In genomic region chr7:33874943-33875342, GRCh38 we compare ENCODE assay signal across 15 cellular contexts. TPM values are rescaled to one million over a fixed set of nuclear protein-coding genes. Genes with fewer than 3 reads are reported as not detected.
A peak's percentile ranks its signal among the peaks of the same experiment; 100 is the strongest.
DNase-seq lines count a peak whose midpoint lies in the region; ATAC-seq and TF ChIP-seq lines count a peak whose summit lies in the region.
"Had no signal": no experiment of that assay in that cellular context is flagged by ENCODE, and none has a peak within 500 bp of the region (broad histone marks: within the 10 kb centered on the region; RNA-seq: fewer than 3 reads in every experiment).

No MANE protein-coding gene starts in this region.

- no peak overlapping the region for H3K4me3 Mint-ChIP-seq in activated T-helper 17 cell treated with anti-CD3 and anti-CD28 coated beads, Interleukin-2, amount 50 U/mL, for 72 hours
- H3K4me3 Mint-ChIP-seq: CD14-positive monocyte had no signal

- no peak overlapping the region; the same call in 1 of the 2 replicates for H3K4me3 ChIP-seq in AG10803 (ENCODE audit: low read length)
- no peak overlapping the region for H3K4me3 ChIP-seq in fibroblast of mammary gland (ENCODE audit: control insufficient read depth, low read depth, low read length)
- H3K4me3 ChIP-seq: dorsolateral prefrontal cortex, Peyer's patch had no signal

- DNase-seq in AG10803 (ENCODE audit: low read depth) (peak; percentile 99), RPMI7951 (ENCODE audit: low read depth) (peak; percentile 96), fibroblast of mammary gland (ENCODE audit: low read depth) (peak; percentile 100), sciatic nerve (ENCODE audit: low spot score) (peak; percentile 71), NCI-H345 (lab: John Stamatoyannopoulos, UW) (no peak), NCI-H2029 treated with DMSO at 0.1 percent for 48 hours (lab: John Stamatoyannopoulos, UW) (no peak), ureter (ENCODE audit: low spot score) (no peak)
- DNase-seq: activated naive CD4-positive, alpha-beta T cell treated with anti-CD3 and anti-CD28 coated beads, Interleukin-2, amount 50 U/mL, for 16 hours; dorsolateral prefrontal cortex; head of caudate nucleus; left colon; NCI-H2227 treated with DMSO at 0.1 percent for 48 hours; Peyer's patch had no signal

- ATAC-seq in sciatic nerve, result peak; percentile 91
- ATAC-seq in activated T-helper 17 cell treated with anti-CD3 and anti-CD28 coated beads, Interleukin-2, amount 50 U/mL, for 72 hours (replicated peaks), result no peak
- ATAC-seq: left colon had no signal

- H3K27me3 Mint-ChIP-seq in activated T-helper 17 cell treated with anti-CD3 and anti-CD28 coated beads, Interleukin-2, amount 50 U/mL, for 72 hours, result no peaks in the 10 kb centered on the region

- TF ChIP-seq CTCF in AG10803 (conservative IDR thresholded peaks at IDR 0.05; ENCODE audit: low read length) (no peak), fibroblast of mammary gland (conservative IDR thresholded peaks at IDR 0.05; ENCODE audit: control insufficient read depth, insufficient read depth, low read depth, low read length) (no peak)

- H3K4me1 Mint-ChIP-seq in activated T-helper 17 cell treated with anti-CD3 and anti-CD28 coated beads, Interleukin-2, amount 50 U/mL, for 72 hours, result no peaks in the 10 kb centered on the region
- H3K4me1 Mint-ChIP-seq: CD14-positive monocyte had no signal

- H3K27ac Mint-ChIP-seq in activated T-helper 17 cell treated with anti-CD3 and anti-CD28 coated beads, Interleukin-2, amount 50 U/mL, for 72 hours, result no peak overlapping the region
- H3K27ac Mint-ChIP-seq: CD14-positive monocyte had no signal

- H3K9me3 Mint-ChIP-seq in activated T-helper 17 cell treated with anti-CD3 and anti-CD28 coated beads, Interleukin-2, amount 50 U/mL, for 72 hours, result no peaks in the 10 kb centered on the region

- H3K36me3 Mint-ChIP-seq in activated T-helper 17 cell treated with anti-CD3 and anti-CD28 coated beads, Interleukin-2, amount 50 U/mL, for 72 hours (ENCODE audit: low read depth), result no peaks in the 10 kb centered on the region
- H3K36me3 Mint-ChIP-seq: CD14-positive monocyte had no signal

- intact Hi-C loops in sciatic nerve (cut with DNase I), result no loop called here

RNA-seq across cellular contexts. Expression of gene BMPER, which starts 30.4 kb away (rescaled TPM):
- 3.0 and 7.2 TPM in 2 replicates for total RNA-seq in RPMI7951 (2014; rRNA removed; shearing (Covaris generic))
- total RNA-seq in sciatic nerve (18.8 TPM), ureter (6.8 TPM)
- total RNA-seq in activated T-helper 17 cell treated with anti-CD3 and anti-CD28 coated beads, Interleukin-2, amount 50 U/mL, for 72 hours, result under 1 TPM in 1 of 2 donors, not detected in 1; 0.45 TPM

Comparison
In these comparisons a context has a peak if more than half of its experiments do, and no peak if none do; other contexts are left out.
1. DNase-seq: peak in AG10803 (single experiment), RPMI7951 (single experiment), fibroblast of mammary gland (single experiment) and sciatic nerve (single experiment); none in NCI-H345 (single experiment), NCI-H2029 treated with DMSO at 0.1 percent for 48 hours (single experiment) and ureter (single experiment).